In the genomic region with DNA sequence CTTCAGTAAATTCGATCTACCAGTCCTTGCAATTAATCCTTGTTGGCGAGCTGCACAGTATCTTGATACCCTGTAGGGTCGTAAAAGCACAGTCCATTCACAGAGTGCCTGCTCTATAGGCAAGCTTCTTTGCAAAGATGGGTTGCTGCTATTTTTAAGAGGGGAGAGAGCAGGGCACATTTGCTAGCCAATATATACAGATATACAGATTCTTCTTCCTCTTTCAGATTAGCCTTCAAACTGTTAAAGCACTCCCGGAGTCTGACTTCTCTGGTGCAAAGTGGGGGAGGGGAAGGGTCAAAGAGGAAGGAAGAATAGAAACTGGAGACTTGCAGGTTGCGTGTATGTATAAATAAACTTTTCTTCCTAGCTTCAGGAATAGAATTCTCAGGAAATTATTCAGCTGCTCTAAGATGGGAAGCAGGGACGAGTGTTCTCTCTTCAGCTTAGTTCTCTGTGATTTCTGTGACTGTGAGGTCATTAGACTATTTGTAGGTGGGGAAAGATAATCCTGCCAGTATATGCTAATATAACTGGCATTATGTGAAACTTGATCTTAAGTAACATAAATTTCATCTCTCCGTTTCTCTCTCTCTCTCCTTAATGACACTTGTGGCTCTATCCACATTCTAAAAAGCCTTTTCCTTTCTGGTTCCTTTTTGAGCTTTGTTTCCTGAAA, we compare ENCODE assay signal across 8 cellular contexts. TPM values are rescaled to one million over a fixed set of nuclear protein-coding genes. Genes with fewer than 3 reads are reported as not detected.
DNase-seq lines count a peak whose midpoint lies in the region; ATAC-seq and TF ChIP-seq lines count a peak whose summit lies in the region.

TSS of gene CYSLTR1 (minus strand) at position 242 of the 679 bp plus-strand sequence. CDS start 53,865 bp downstream, outside the sequence.

- intact Hi-C loops in heart left ventricle (cut with DNase I) (no loop called here), cardiac septum (cut with DNase I) (no loop called here)
- intact Hi-C loops in activated T-helper 2 cell treated with anti-CD3 and anti-CD28 coated beads, Interferon-gamma antibody, Interleukin-2, Interleukin-4, amounts not matched to agents 10 μg/mL and 5 μg/mL and 100 μg/mL, durations not matched to agents 14 hours and 24 hours and 36 hours (cut with micrococcal nuclease) = loop anchor here (10.0 kb wide), 3 partner anchors 327 to 1037 kb away; partner anchors contain the start of genes ITM2A, P2RY10 and RTL3

- 15 to 28% (median 21%) methylated on average over 7 of the region's 7 CpGs for WGBS in heart left ventricle, 4 donors

- no peaks in the 10 kb centered on the region for H3K36me3 ChIP-seq in heart left ventricle
- no peaks in the 10 kb centered on the region for H3K36me3 ChIP-seq in subcutaneous abdominal adipose tissue (ENCODE audit: control insufficient read depth in 5 of 5, insufficient read depth in 5 of 5, low read length in 5 of 5)
- no peaks in the 10 kb centered on the region for H3K36me3 ChIP-seq in H7 (replicated peaks; ENCODE audit: control insufficient read depth, insufficient read depth, low read length)

- TF ChIP-seq POLR2A in heart left ventricle (IDR thresholded peaks at IDR 0.05) = no peak

- peak in 1 of 4 donors; percentile 48 for ATAC-seq in heart left ventricle
- ATAC-seq in HG03280 (IDR thresholded peaks at IDR 0.05; ENCODE audit: unreplicated experiment) = peak; percentile 42

- no peak for TF ChIP-seq CTCF in heart left ventricle (IDR thresholded peaks at IDR 0.05)

- H3K4me3 Mint-ChIP-seq in activated T-helper 2 cell treated with anti-CD3 and anti-CD28 coated beads, Interferon-gamma antibody, Interleukin-2, Interleukin-4, amounts not matched to agents 10 μg/mL and 5 μg/mL and 100 μg/mL, durations not matched to agents 14 hours and 24 hours and 36 hours (ENCODE audit: low read depth) = peak within 1 kb of the TSS; percentile 84

- H3K9me3 ChIP-seq in heart left ventricle (no peaks in the 10 kb centered on the region), subcutaneous abdominal adipose tissue (ENCODE audit: control insufficient read depth in 5 of 5, low read length in 5 of 5) (no peaks in the 10 kb centered on the region)

- H3K36me3 Mint-ChIP-seq in activated T-helper 2 cell treated with anti-CD3 and anti-CD28 coated beads, Interferon-gamma antibody, Interleukin-2, Interleukin-4, amounts not matched to agents 10 μg/mL and 5 μg/mL and 100 μg/mL, durations not matched to agents 14 hours and 24 hours and 36 hours (ENCODE audit: low read depth) = peaks cover 8% of the 10 kb centered on the region

- DNase-seq in heart left ventricle (peak in 1 of 5 donors; percentile 15), cardiac septum (ENCODE audit: low spot score) (no peak), NCI-H2029 (lab: John Stamatoyannopoulos, UW) (no peak), HK-2 (ENCODE audit: unreplicated experiment) (no peak), H7 (no peak)
- no peak for DNase-seq in activated T-helper 2 cell treated with anti-CD3 and anti-CD28 coated beads, Interferon-gamma antibody, Interleukin-2, Interleukin-4, amounts not matched to agents 10 μg/mL and 5 μg/mL and 100 μg/mL, durations not matched to agents 14 hours and 24 hours and 36 hours (ENCODE audit: low spot score)

- peak within 1 kb of the TSS in 2 of 12 donors; percentile 42 to 55 for H3K27ac ChIP-seq in heart left ventricle
- H3K27ac ChIP-seq in subcutaneous abdominal adipose tissue (ENCODE audit: low read depth, low read length) = no peak within 1 kb of the TSS

- no peaks in the 10 kb centered on the region for H3K27me3 ChIP-seq in heart left ventricle
- peaks cover 0 to 4% (median 0%) of the 10 kb centered on the region in 5 donors for H3K27me3 ChIP-seq in subcutaneous abdominal adipose tissue (ENCODE audit: control insufficient read depth in 5 of 5, insufficient read depth in 4 of 5, low read length in 5 of 5)
- H3K27me3 ChIP-seq in H7 (ENCODE audit: control insufficient read depth, insufficient read depth, low read length) = no peaks in the 10 kb centered on the region

- H3K4me1 ChIP-seq in heart left ventricle (peaks cover 0 to 18% (median 0%) of the 10 kb centered on the region in 12 donors), subcutaneous abdominal adipose tissue (ENCODE audit: control insufficient read depth in 5 of 5, insufficient read depth in 5 of 5, low read length in 5 of 5) (peaks cover 0 to 4% (median 3%) of the 10 kb centered on the region in 5 donors)

- peaks cover 55% of the 10 kb centered on the region for H3K4me1 Mint-ChIP-seq in activated T-helper 2 cell treated with anti-CD3 and anti-CD28 coated beads, Interferon-gamma antibody, Interleukin-2, Interleukin-4, amounts not matched to agents 10 μg/mL and 5 μg/mL and 100 μg/mL, durations not matched to agents 14 hours and 24 hours and 36 hours (ENCODE audit: low read depth)

- H3K9ac ChIP-seq in subcutaneous abdominal adipose tissue (ENCODE audit: low read length in 5 of 5) = peak within 1 kb of the TSS in 4 of 5 donors; percentile 0 to 63 (median 44)

- peak within 1 kb of the TSS in 8 of 12 donors; percentile 21 to 51 (median 42) for H3K4me3 ChIP-seq in heart left ventricle
- H3K4me3 ChIP-seq in subcutaneous abdominal adipose tissue (ENCODE audit: low read depth in 1 of 5, low read length in 5 of 5) = peak within 1 kb of the TSS; percentile 34 to 60 (median 41)
- H3K4me3 ChIP-seq in H7 (ENCODE audit: insufficient read depth, low read depth, low read length) = no peak within 1 kb of the TSS

- H3K9me3 Mint-ChIP-seq in activated T-helper 2 cell treated with anti-CD3 and anti-CD28 coated beads, Interferon-gamma antibody, Interleukin-2, Interleukin-4, amounts not matched to agents 10 μg/mL and 5 μg/mL and 100 μg/mL, durations not matched to agents 14 hours and 24 hours and 36 hours = no peaks in the 10 kb centered on the region

- H3K27me3 Mint-ChIP-seq in activated T-helper 2 cell treated with anti-CD3 and anti-CD28 coated beads, Interferon-gamma antibody, Interleukin-2, Interleukin-4, amounts not matched to agents 10 μg/mL and 5 μg/mL and 100 μg/mL, durations not matched to agents 14 hours and 24 hours and 36 hours (ENCODE audit: low read depth) = no peaks in the 10 kb centered on the region

- peak within 1 kb of the TSS; percentile 74 for H3K27ac Mint-ChIP-seq in activated T-helper 2 cell treated with anti-CD3 and anti-CD28 coated beads, Interferon-gamma antibody, Interleukin-2, Interleukin-4, amounts not matched to agents 10 μg/mL and 5 μg/mL and 100 μg/mL, durations not matched to agents 14 hours and 24 hours and 36 hours

RNA-seq across cellular contexts. Expression of gene CYSLTR1, which starts in this region (rescaled TPM):
- total RNA-seq in heart left ventricle (1 to 10 TPM in 6 of 9 donors, under 1 TPM in 3; 0.42 to 3.9 (median 1.2) TPM), cardiac septum (1.8 TPM)
- polyA plus RNA-seq in heart left ventricle = under 1 TPM; 0.30 to 0.42 TPM
- total RNA-seq in activated T-helper 2 cell treated with anti-CD3 and anti-CD28 coated beads, Interferon-gamma antibody, Interleukin-2, Interleukin-4, amounts not matched to agents 10 μg/mL and 5 μg/mL and 100 μg/mL, durations not matched to agents 14 hours and 24 hours and 36 hours = 9.7 and 10.2 TPM in 2 replicates
- total RNA-seq in H7 (2014; rRNA removed; shearing (Covaris generic)) = not detected in 2 replicates
